Comparison of ENCODE assay signal across 12 cellular contexts in genomic region chr20:44720994-44721784, GRCh38. TPM values are rescaled to one million over a fixed set of nuclear protein-coding genes. Genes with fewer than 3 reads are reported as not detected.
DNase-seq lines count a peak whose midpoint lies in the region; ATAC-seq and TF ChIP-seq lines count a peak whose summit lies in the region.
"Had no signal": no experiment of that assay in that cellular context is flagged by ENCODE, and none has a peak within 500 bp of the region (broad histone marks: within the 10 kb centered on the region; RNA-seq: fewer than 3 reads in every experiment).

No MANE protein-coding gene starts in this region.

- intact Hi-C loops in MCF 10A (cut with micrococcal nuclease), result loop anchor here (1.0 kb wide), 1 partner anchor 8 kb away; no protein-coding TSS in a partner anchor
- intact Hi-C loops in tibial artery (cut with DNase I; ENCODE audit: low total_unique reads), result no loop called here

- DNase-seq in HT1080 (ENCODE audit: low read depth) (peak; percentile 74), MCF 10A (ENCODE audit: unreplicated experiment) (peak; percentile 82), inferior parietal cortex (ENCODE audit: extremely low spot score) (peak; percentile 28), tibial artery (peak; percentile 78 to 85), hypothalamus (lab: John Stamatoyannopoulos, UW) (no peak)
- DNase-seq in activated CD4-positive, alpha-beta T cell treated with anti-CD3 and anti-CD28 coated beads for 48 hours, result no peak
- DNase-seq: activated CD4-positive, CD25-positive, alpha-beta regulatory T cell treated with anti-CD3 and anti-CD28 coated beads, Interleukin-2, amount 50 U/mL, for 72 hours; NCI-H526 had no signal

- H3K9me3 ChIP-seq in tibial artery, result no peaks in the 10 kb centered on the region

- peak overlapping the region; percentile 87 to 96 for H3K27ac ChIP-seq in tibial artery
- H3K27ac ChIP-seq: HL-60 had no signal

- H3K36me3 ChIP-seq in tibial artery, result peaks cover 0 to 62% (median 0%) of the 10 kb centered on the region in 3 donors

- no peaks in the 10 kb centered on the region for H3K27me3 ChIP-seq in tibial artery

- no peaks in the 10 kb centered on the region for H3K27me3 Mint-ChIP-seq in MCF 10A (ENCODE audit: insufficient read depth, unreplicated experiment)

- no TSS peak for BruUV-seq in MCF 10A (replicated peaks; lab: Mats Ljungman, UMichigan)

- H3K4me3 Mint-ChIP-seq in MCF 10A (ENCODE audit: unreplicated experiment), result peak overlapping the region; percentile 35

- H3K4me3 ChIP-seq in tibial artery, result peak overlapping the region; percentile 54

- CTCF ChIA-PET in MCF 10A (lab: Yijun Ruan, JAX), result interaction anchor here (0.6 to 4.7 kb wide), 6 partner anchors 9 to 111 kb away, joined by 3 to 36 read pairs (median 7); no protein-coding TSS in a partner anchor

- H3K27ac Mint-ChIP-seq in MCF 10A (ENCODE audit: low read depth, unreplicated experiment), result peak overlapping the region; percentile 90

- ATAC-seq in GM18873 (IDR thresholded peaks at IDR 0.05; ENCODE audit: low FRiP score, unreplicated experiment) (no peak), HG03354 (IDR thresholded peaks at IDR 0.05; ENCODE audit: poor library complexity, severe bottlenecking, unreplicated experiment) (no peak)

- peaks cover 22% of the 10 kb centered on the region for H3K36me3 Mint-ChIP-seq in MCF 10A (ENCODE audit: insufficient read depth, unreplicated experiment)

- POLR2A ChIA-PET in MCF 10A (lab: Yijun Ruan, JAX), result interaction anchor here (0.6 to 9.2 kb wide), 16 partner anchors 9 to 230 kb away, joined by 3 to 138 read pairs (median 4); partner anchors contain the start of gene YWHAB

- peaks cover 37% of the 10 kb centered on the region for H3K4me1 Mint-ChIP-seq in MCF 10A (ENCODE audit: insufficient read depth, unreplicated experiment)

- H3K4me1 ChIP-seq in tibial artery, result peaks cover 5 to 96% (median 51%) of the 10 kb centered on the region in 4 donors

- no peaks in the 10 kb centered on the region for H3K9me3 Mint-ChIP-seq in MCF 10A (ENCODE audit: unreplicated experiment)

- TF ChIP-seq CTCF in MCF 10A (IDR thresholded peaks at IDR 0.05; ENCODE audit: unreplicated experiment) (no peak), tibial artery (IDR thresholded peaks at IDR 0.05) (no peak)

RNA-seq across cellular contexts. Expression of gene CCN5, which starts 6.0 kb away (rescaled TPM):
- total RNA-seq in HT1080 (2014; rRNA removed; shearing (Covaris generic)), result not detected in 2 replicates
- not detected in 2 replicates for polyA plus RNA-seq in HT1080 (2015; cell fraction: cytosol; rRNA removed)
- 0.20 TPM in 1 of 2 replicates, not detected in the other for polyA plus RNA-seq in HT1080 (2015; cell fraction: nucleus; rRNA removed)
- total RNA-seq in MCF 10A (2022), result 0.93 and 1.4 TPM in 2 replicates
- total RNA-seq: cerebellum had no signal

RNA-seq across cellular contexts. Expression of gene KCNK15, which starts 24.5 kb away (rescaled TPM):
- not detected in 2 replicates for total RNA-seq in HT1080 (2014; rRNA removed; shearing (Covaris generic))
- 0.05 TPM in 1 of 2 replicates, not detected in the other for polyA plus RNA-seq in HT1080 (2015; cell fraction: cytosol; rRNA removed)
- polyA plus RNA-seq in HT1080 (2015; cell fraction: nucleus; rRNA removed), result not detected in 2 replicates
- 0.93 and 1.4 TPM in 2 replicates for total RNA-seq in MCF 10A (2022)

Comparison
In these comparisons a context has a peak if more than half of its experiments do, and no peak if none do; other contexts are left out.
1. DNase-seq: peak in HT1080 (single experiment), MCF 10A (single experiment), inferior parietal cortex (single experiment) and tibial artery (2 of 2); none in activated CD4-positive, alpha-beta T cell treated with anti-CD3 and anti-CD28 coated beads for 48 hours (single experiment) and hypothalamus (0 of 51).